ENCODE assay signal across 1 cellular context in genomic region chr9:99112750-99113417, GRCh38.
TF ChIP-seq lines count a peak whose summit lies in the region.

No MANE protein-coding gene starts in this region.

TF ChIP-seq in HepG2, 621 proteins besides CTCF, POLR2A, EP300 and RAD21:
- TF ChIP-seq ZNF556 (CRISPR knock-in tag; IDR thresholded peaks at IDR 0.05; ENCODE audit: borderline replicate concordance): no peak
- no peak for TF ChIP-seq ZNF782 (CRISPR knock-in tag; IDR thresholded peaks at IDR 0.05; ENCODE audit: borderline replicate concordance)
- TF ChIP-seq PHF5A (CRISPR knock-in tag; IDR thresholded peaks at IDR 0.05; ENCODE audit: low read depth, unreplicated experiment): no peak
- TF ChIP-seq ZNF598 (CRISPR knock-in tag; IDR thresholded peaks at IDR 0.05; ENCODE audit: borderline replicate concordance): no peak
- TF ChIP-seq TAF1 (CRISPR knock-in tag; IDR thresholded peaks at IDR 0.05): no peak
- TF ChIP-seq, protein P1, sequence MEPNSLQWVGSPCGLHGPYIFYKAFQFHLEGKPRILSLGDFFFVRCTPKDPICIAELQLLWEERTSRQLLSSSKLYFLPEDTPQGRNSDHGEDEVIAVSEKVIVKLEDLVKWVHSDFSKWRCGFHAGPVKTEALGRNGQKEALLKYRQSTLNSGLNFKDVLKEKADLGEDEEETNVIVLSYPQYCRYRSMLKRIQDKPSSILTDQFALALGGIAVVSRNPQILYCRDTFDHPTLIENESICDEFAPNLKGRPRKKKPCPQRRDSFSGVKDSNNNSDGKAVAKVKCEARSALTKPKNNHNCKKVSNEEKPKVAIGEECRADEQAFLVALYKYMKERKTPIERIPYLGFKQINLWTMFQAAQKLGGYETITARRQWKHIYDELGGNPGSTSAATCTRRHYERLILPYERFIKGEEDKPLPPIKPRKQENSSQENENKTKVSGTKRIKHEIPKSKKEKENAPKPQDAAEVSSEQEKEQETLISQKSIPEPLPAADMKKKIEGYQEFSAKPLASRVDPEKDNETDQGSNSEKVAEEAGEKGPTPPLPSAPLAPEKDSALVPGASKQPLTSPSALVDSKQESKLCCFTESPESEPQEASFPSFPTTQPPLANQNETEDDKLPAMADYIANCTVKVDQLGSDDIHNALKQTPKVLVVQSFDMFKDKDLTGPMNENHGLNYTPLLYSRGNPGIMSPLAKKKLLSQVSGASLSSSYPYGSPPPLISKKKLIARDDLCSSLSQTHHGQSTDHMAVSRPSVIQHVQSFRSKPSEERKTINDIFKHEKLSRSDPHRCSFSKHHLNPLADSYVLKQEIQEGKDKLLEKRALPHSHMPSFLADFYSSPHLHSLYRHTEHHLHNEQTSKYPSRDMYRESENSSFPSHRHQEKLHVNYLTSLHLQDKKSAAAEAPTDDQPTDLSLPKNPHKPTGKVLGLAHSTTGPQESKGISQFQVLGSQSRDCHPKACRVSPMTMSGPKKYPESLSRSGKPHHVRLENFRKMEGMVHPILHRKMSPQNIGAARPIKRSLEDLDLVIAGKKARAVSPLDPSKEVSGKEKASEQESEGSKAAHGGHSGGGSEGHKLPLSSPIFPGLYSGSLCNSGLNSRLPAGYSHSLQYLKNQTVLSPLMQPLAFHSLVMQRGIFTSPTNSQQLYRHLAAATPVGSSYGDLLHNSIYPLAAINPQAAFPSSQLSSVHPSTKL (CRISPR knock-in tag; IDR thresholded peaks at IDR 0.05): no peak
- no peak for TF ChIP-seq LCORL (IDR thresholded peaks at IDR 0.05)
- TF ChIP-seq LCORL (CRISPR knock-in tag; IDR thresholded peaks at IDR 0.05): no peak
- TF ChIP-seq, protein P2, sequence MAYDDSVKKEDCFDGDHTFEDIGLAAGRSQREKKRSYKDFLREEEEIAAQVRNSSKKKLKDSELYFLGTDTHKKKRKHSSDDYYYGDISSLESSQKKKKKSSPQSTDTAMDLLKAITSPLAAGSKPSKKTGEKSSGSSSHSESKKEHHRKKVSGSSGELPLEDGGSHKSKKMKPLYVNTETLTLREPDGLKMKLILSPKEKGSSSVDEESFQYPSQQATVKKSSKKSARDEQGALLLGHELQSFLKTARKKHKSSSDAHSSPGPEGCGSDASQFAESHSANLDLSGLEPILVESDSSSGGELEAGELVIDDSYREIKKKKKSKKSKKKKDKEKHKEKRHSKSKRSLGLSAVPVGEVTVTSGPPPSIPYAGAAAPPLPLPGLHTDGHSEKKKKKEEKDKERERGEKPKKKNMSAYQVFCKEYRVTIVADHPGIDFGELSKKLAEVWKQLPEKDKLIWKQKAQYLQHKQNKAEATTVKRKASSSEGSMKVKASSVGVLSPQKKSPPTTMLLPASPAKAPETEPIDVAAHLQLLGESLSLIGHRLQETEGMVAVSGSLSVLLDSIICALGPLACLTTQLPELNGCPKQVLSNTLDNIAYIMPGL (CRISPR knock-in tag; IDR thresholded peaks at IDR 0.05; ENCODE audit: borderline replicate concordance in 1 of 2, low read depth in 1 of 2): no peak
- TF ChIP-seq RXRA (CRISPR knock-in tag; IDR thresholded peaks at IDR 0.05): no peak
- TF ChIP-seq SIX4 (CRISPR knock-in tag; IDR thresholded peaks at IDR 0.05): no peak
- TF ChIP-seq KIAA2018 (CRISPR knock-in tag; IDR thresholded peaks at IDR 0.05; ENCODE audit: borderline replicate concordance): no peak
- TF ChIP-seq ZNF124 (CRISPR knock-in tag; IDR thresholded peaks at IDR 0.05): no peak
